1 cellular context compared by ENCODE assay signal in the genomic region with DNA sequence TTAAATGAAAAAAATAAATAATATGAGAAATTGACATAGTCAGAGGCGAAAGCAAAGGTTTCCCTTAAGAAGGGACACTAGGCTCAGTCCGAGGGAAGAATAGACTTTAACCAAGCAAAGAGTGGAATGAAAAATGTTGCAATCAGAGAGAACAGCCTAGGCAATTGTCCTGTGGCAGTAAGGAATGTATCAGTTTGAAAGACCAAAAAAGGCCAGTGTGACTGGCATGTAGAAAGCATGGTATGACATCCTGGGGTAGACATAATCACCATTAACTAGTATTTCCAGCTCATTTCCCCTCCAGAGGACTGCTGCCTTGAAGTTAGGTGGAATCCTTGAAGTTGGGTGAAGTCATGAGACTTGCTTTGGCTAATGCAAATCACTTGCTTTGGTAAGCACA.
TF ChIP-seq lines count a peak whose summit lies in the region.

No MANE protein-coding gene starts in this region.

TF ChIP-seq in IMR-90, 13 proteins besides CTCF, POLR2A, EP300 and RAD21 (continued from another document):
- TF ChIP-seq CEBPB (IDR thresholded peaks at IDR 0.05; ENCODE audit: low read depth, low read length) (no peak), RFX5 (IDR thresholded peaks at IDR 0.05; ENCODE audit: low read depth, low read length) (no peak)
- TF ChIP-seq, protein P1, sequence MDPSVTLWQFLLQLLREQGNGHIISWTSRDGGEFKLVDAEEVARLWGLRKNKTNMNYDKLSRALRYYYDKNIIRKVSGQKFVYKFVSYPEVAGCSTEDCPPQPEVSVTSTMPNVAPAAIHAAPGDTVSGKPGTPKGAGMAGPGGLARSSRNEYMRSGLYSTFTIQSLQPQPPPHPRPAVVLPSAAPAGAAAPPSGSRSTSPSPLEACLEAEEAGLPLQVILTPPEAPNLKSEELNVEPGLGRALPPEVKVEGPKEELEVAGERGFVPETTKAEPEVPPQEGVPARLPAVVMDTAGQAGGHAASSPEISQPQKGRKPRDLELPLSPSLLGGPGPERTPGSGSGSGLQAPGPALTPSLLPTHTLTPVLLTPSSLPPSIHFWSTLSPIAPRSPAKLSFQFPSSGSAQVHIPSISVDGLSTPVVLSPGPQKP (IDR thresholded peaks at IDR 0.05; ENCODE audit: borderline replicate concordance, low read depth, low read length): no peak
